ENCODE assay signal across 2 cellular contexts in the genomic region with DNA sequence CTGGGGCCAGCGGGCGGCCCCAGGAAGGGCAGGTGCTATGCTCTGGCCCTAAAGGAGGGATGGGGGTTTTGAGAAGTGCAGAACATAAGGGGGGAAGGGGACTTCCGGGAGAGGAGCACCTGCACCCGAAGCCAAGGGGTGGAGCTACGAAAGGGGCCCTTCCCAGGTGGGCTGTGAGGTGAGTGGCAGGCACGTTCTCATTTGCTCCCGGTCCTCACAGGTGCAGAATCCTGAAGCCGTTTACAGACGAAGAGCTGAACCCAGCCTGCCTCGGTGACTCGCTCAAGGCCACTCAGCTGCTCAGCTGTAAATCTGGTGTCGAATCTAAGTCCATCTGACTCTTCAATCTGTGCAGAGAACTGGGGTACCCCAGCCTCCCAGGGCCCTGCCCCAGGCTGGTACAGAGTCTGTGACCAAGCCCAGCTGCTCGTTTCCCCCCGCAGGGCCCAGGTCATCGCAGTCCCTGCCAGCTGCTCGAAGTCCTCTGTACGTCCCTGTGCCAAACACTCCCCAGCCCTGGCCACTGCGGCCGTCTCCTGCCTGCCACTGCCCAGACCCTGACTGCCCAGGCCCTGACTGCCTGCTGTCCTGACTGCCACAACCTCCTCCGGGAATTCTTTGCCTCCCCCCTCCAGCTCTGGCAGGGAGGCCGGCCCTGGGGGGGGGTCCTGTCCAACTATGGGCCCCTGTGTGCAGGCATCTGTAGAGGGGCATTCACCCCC.
TF ChIP-seq lines count a peak whose summit lies in the region.

No MANE protein-coding gene starts in this region.

TF ChIP-seq in liver, 16 proteins besides CTCF, POLR2A, EP300 and RAD21 (continued from another document):
- TF ChIP-seq HNF4A (conservative IDR thresholded peaks at IDR 0.05) = peak; percentile 41 to 64
TF ChIP-seq in liver: peak in this region for 2.

TF ChIP-seq in HepG2, 621 proteins besides CTCF, POLR2A, EP300 and RAD21:
- TF ChIP-seq, protein P1, sequence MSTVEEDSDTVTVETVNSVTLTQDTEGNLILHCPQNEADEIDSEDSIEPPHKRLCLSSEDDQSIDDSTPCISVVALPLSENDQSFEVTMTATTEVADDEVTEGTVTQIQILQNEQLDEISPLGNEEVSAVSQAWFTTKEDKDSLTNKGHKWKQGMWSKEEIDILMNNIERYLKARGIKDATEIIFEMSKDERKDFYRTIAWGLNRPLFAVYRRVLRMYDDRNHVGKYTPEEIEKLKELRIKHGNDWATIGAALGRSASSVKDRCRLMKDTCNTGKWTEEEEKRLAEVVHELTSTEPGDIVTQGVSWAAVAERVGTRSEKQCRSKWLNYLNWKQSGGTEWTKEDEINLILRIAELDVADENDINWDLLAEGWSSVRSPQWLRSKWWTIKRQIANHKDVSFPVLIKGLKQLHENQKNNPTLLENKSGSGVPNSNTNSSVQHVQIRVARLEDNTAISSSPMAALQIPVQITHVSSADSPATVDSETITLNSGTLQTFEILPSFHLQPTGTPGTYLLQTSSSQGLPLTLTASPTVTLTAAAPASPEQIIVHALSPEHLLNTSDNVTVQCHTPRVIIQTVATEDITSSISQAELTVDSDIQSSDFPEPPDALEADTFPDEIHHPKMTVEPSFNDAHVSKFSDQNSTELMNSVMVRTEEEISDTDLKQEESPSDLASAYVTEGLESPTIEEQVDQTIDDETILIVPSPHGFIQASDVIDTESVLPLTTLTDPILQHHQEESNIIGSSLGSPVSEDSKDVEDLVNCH (CRISPR knock-in tag; IDR thresholded peaks at IDR 0.05) = no peak
- no peak for TF ChIP-seq RFX5 (IDR thresholded peaks at IDR 0.05; ENCODE audit: low read depth, low read length)
